25 cellular contexts compared by ENCODE assay signal in genomic region chr2:183456177-183456576, GRCh38.
"Had no signal": no experiment of that assay in that cellular context is flagged by ENCODE, and none has a peak within 500 bp of the region (broad histone marks: within the 10 kb centered on the region; RNA-seq: fewer than 3 reads in every experiment).

No MANE protein-coding gene starts in this region.

- H3K9me3 ChIP-seq: lower lobe of right lung, pancreas, psoas muscle, tibial nerve, uterus had no signal

- H3K36me3 Mint-ChIP-seq: stimulated activated effector memory CD8-positive, alpha-beta T cell treated with anti-CD3 and anti-CD28 coated beads, Interleukin-12 subunit alpha, Interleukin-12 subunit beta, amount 100 ng/mL, for 72 hours; type B pancreatic cell had no signal

- H3K27me3 Mint-ChIP-seq: naive thymus-derived CD8-positive, alpha-beta T cell; stimulated activated naive CD8-positive, alpha-beta T cell treated with anti-CD3 and anti-CD28 coated beads, Interleukin-15, Interleukin-2, amounts not matched to agents 100 ng/mL and 50 ng/mL, for 24 hours; type B pancreatic cell had no signal

- H3K27ac ChIP-seq: lower lobe of right lung, pancreas, psoas muscle, skin epidermis, spleen, suprapubic skin, tibial nerve, uterus had no signal

- H3K27me3 ChIP-seq: pancreas, spleen, suprapubic skin, tibial nerve, uterus had no signal

- H3K4me1 ChIP-seq: lower lobe of right lung, pancreas, psoas muscle, spleen, suprapubic skin, tibial nerve, uterus had no signal

- DNase-seq: hippocampal formation; immature natural killer cell; kidney; lower lobe of right lung; mammary epithelial cell; mesenchymal stem cell; naive thymus-derived CD8-positive, alpha-beta T cell; nucleus accumbens; pancreas; posterior cingulate gyrus; psoas muscle; spleen; stimulated activated CD4-positive, alpha-beta T cell treated with anti-CD3 and anti-CD28 coated beads, Interleukin-4, amount 100 ng/mL, for 24 hours; stimulated activated naive CD4-positive, alpha-beta T cell; uterus had no signal

- H3K4me3 ChIP-seq: lower lobe of right lung, pancreas, psoas muscle, skin epidermis, spleen, suprapubic skin, tibial nerve, uterus had no signal

- H3K36me3 ChIP-seq: lower lobe of right lung, pancreas, spleen, suprapubic skin, tibial nerve, uterus had no signal

- H3K9me3 Mint-ChIP-seq: type B pancreatic cell had no signal

- FAIRE-seq: islet of Langerhans, kidney, pancreas had no signal

- H3K27ac Mint-ChIP-seq: immature natural killer cell; naive thymus-derived CD8-positive, alpha-beta T cell; nephron; stimulated activated effector memory CD8-positive, alpha-beta T cell treated with anti-CD3 and anti-CD28 coated beads, Interleukin-12 subunit alpha, Interleukin-12 subunit beta, amount 100 ng/mL, for 72 hours; stimulated activated naive CD8-positive, alpha-beta T cell treated with anti-CD3 and anti-CD28 coated beads, Interleukin-15, Interleukin-2, amounts not matched to agents 100 ng/mL and 50 ng/mL, for 24 hours; type B pancreatic cell had no signal

- H3K4me1 Mint-ChIP-seq: immature natural killer cell; naive thymus-derived CD8-positive, alpha-beta T cell; neural crest cell; stimulated activated effector memory CD8-positive, alpha-beta T cell treated with anti-CD3 and anti-CD28 coated beads, Interleukin-12 subunit alpha, Interleukin-12 subunit beta, amount 100 ng/mL, for 72 hours had no signal

- H3K4me3 Mint-ChIP-seq: immature natural killer cell; naive thymus-derived CD8-positive, alpha-beta T cell; nephron; neural crest cell; stimulated activated effector memory CD8-positive, alpha-beta T cell treated with anti-CD3 and anti-CD28 coated beads, Interleukin-12 subunit alpha, Interleukin-12 subunit beta, amount 100 ng/mL, for 72 hours; stimulated activated naive CD8-positive, alpha-beta T cell treated with anti-CD3 and anti-CD28 coated beads, Interleukin-15, Interleukin-2, amounts not matched to agents 100 ng/mL and 50 ng/mL, for 24 hours; type B pancreatic cell had no signal

- ATAC-seq: lower lobe of right lung; naive thymus-derived CD8-positive, alpha-beta T cell; pancreas; psoas muscle; sciatic nerve; stimulated activated effector memory CD8-positive, alpha-beta T cell treated with anti-CD3 and anti-CD28 coated beads, Interleukin-12 subunit alpha, Interleukin-12 subunit beta, amount 100 ng/mL, for 72 hours had no signal
